In the genomic region with DNA sequence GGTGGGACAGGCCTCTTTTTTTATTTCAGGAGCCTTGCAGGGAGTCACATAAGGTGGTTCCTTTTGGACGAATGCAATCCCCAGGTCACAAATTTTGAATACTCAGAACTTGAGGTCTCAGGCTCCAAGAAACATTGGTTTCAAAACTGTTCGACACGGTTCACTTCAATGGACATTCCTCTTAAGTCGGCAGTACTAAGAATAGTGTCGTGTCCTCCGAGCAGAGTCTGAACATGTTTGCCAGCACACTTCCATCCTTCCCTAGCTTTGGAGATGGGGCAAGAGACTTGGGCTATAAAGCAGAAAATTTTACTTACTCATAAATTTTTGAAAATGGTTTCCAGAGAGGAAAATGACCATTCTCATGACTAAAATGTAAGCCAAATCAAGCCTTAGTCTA, we compare ENCODE assay signal across 29 cellular contexts.
"Had no signal": no experiment of that assay in that cellular context is flagged by ENCODE, and none has a peak within 500 bp of the region (broad histone marks: within the 10 kb centered on the region; RNA-seq: fewer than 3 reads in every experiment).

No MANE protein-coding gene starts in this region.

- H3K4me3 ChIP-seq: ascending aorta, breast epithelium, cardiac muscle cell, colonic mucosa, dorsolateral prefrontal cortex, gastrocnemius medialis had no signal

- H3K36me3 ChIP-seq: ascending aorta, breast epithelium, cardiac muscle cell, colonic mucosa, gastrocnemius medialis had no signal

- DNase-seq: activated CD4-positive, alpha-beta memory T cell treated with anti-CD3 and anti-CD28 coated beads for 36 hours; activated CD4-positive, alpha-beta T cell treated with anti-CD3 and anti-CD28 coated beads for 36 hours; activated CD4-positive, alpha-beta T cell treated with anti-CD3 and anti-CD28 coated beads, Interleukin-2, amount 10 ng/mL, durations not matched to agents 24 days and 14 days; activated CD4-positive, CD25-positive, alpha-beta regulatory T cell; activated CD4-positive, CD25-positive, alpha-beta regulatory T cell treated with anti-CD3 and anti-CD28 coated beads, Interleukin-2, amount 50 U/mL, for 72 hours; activated CD8-positive, alpha-beta memory T cell treated with anti-CD3 and anti-CD28 coated beads, Interleukin-2, amount 10 ng/mL, durations not matched to agents 7 days and 5 days; activated CD8-positive, alpha-beta memory T cell treated with anti-CD3 and anti-CD28 coated beads, Interleukin-2, amount 50 U/mL, for 4 hours; activated CD8-positive, alpha-beta T cell treated with anti-CD3 and anti-CD28 coated beads, Interleukin-2, amount 10 ng/mL, durations not matched to agents 7 days and 5 days; activated gamma-delta T cell; activated naive CD4-positive, alpha-beta T cell; activated naive CD4-positive, alpha-beta T cell treated with anti-CD3 and anti-CD28 coated beads, Interleukin-2, amount 10 ng/mL, durations not matched to agents 7 days and 5 days; activated naive CD8-positive, alpha-beta T cell treated with anti-CD3 and anti-CD28 coated beads, Interleukin-2, amount 10 ng/mL, durations not matched to agents 7 days and 5 days; activated T-cell treated with anti-CD3 and anti-CD28 coated beads, Interleukin-2, amount 50 U/mL, for 1 hour; activated T-cell treated with anti-CD3 and anti-CD28 coated beads, Interleukin-2, amount 50 U/mL, for 72 hours; central memory CD4-positive, alpha-beta T cell; cerebellar nuclear complex; colonic mucosa; dorsolateral prefrontal cortex; effector memory CD4-positive, alpha-beta T cell; endodermal cell; foreskin keratinocyte; gastrocnemius medialis; glutamatergic neuron; T-helper 2 cell had no signal

- ATAC-seq: activated CD4-positive, alpha-beta T cell treated with anti-CD3 and anti-CD28 coated beads for 36 hours; activated CD8-positive, alpha-beta memory T cell treated with anti-CD3 and anti-CD28 coated beads, Interleukin-2, amount 10 ng/mL, durations not matched to agents 7 days and 5 days; activated CD8-positive, alpha-beta T cell treated with anti-CD3 and anti-CD28 coated beads, Interleukin-2, amount 10 ng/mL, durations not matched to agents 7 days and 5 days; activated naive CD4-positive, alpha-beta T cell treated with anti-CD3 and anti-CD28 coated beads, Interleukin-2, amount 50 U/mL, for 72 hours; activated T-cell treated with anti-CD3 and anti-CD28 coated beads, Interleukin-2, amount 50 U/mL, for 72 hours; esophagus mucosa; foreskin keratinocyte; gastrocnemius medialis had no signal

- H3K4me1 ChIP-seq: ascending aorta, breast epithelium, colonic mucosa, foreskin keratinocyte, gastrocnemius medialis had no signal

- H3K27ac ChIP-seq: ascending aorta, cardiac muscle cell, colonic mucosa, dorsolateral prefrontal cortex, foreskin keratinocyte, gastrocnemius medialis had no signal

- H3K27me3 ChIP-seq: ascending aorta, breast epithelium, cardiac muscle cell, colonic mucosa, dorsolateral prefrontal cortex, foreskin keratinocyte, gastrocnemius medialis had no signal

- H3K9me3 ChIP-seq: ascending aorta, breast epithelium, colonic mucosa, gastrocnemius medialis had no signal
